ENCODE assay signal across 10 cellular contexts in genomic region chr19:17090501-17091074, GRCh38. TPM values are rescaled to one million over a fixed set of nuclear protein-coding genes. Genes with fewer than 3 reads are reported as not detected.
DNase-seq lines count a peak whose midpoint lies in the region; ATAC-seq and TF ChIP-seq lines count a peak whose summit lies in the region.
"Had no signal": no experiment of that assay in that cellular context is flagged by ENCODE, and none has a peak within 500 bp of the region (broad histone marks: within the 10 kb centered on the region; RNA-seq: fewer than 3 reads in every experiment).

No MANE protein-coding gene starts in this region.

- TF ChIP-seq EP300 in transverse colon (IDR thresholded peaks at IDR 0.05; ENCODE audit: low read depth), result no peak

- H3K4me1 ChIP-seq in lung (ENCODE audit: control insufficient read depth in 2 of 2, insufficient read depth in 2 of 2, low read length in 2 of 2) (peaks cover 3 to 14% of the 10 kb centered on the region in 2 donors), transverse colon (peaks cover 19 to 48% (median 31%) of the 10 kb centered on the region in 4 donors)

- H3K36me3 ChIP-seq in lung (ENCODE audit: control insufficient read depth in 2 of 2, insufficient read depth in 2 of 2, low read length in 2 of 2) (peaks cover 0 to 4% of the 10 kb centered on the region in 2 donors), transverse colon (no peaks in the 10 kb centered on the region)

- peak; percentile 42 for DNase-seq in activated T-cell treated with anti-CD3 and anti-CD28 coated beads for 4 hours
- DNase-seq in activated T-cell treated with anti-CD3 and anti-CD28 coated beads, Interleukin-2, amount 50 U/mL, for 1 hour, result no peak
- peak; percentile 24 for DNase-seq in activated gamma-delta T cell treated with anti-CD3 and anti-CD28 coated beads, Interleukin-2, amount 50 U/mL, for 16 hours (ENCODE audit: low read depth)
- no peak for DNase-seq in lung (ENCODE audit: low spot score)
- no peak for DNase-seq in transverse colon
- no peak for DNase-seq in NCI-H510A treated with DMSO at 0.1 percent for 48 hours (lab: John Stamatoyannopoulos, UW)
- DNase-seq in Calu3, result no peak
- DNase-seq: NCI-H1930 had no signal

- H3K9me3 ChIP-seq in lung (ENCODE audit: control insufficient read depth in 2 of 2, insufficient read depth in 1 of 2, low read length in 1 of 2) (no peaks in the 10 kb centered on the region), transverse colon (no peaks in the 10 kb centered on the region)

- H3K27ac ChIP-seq in lung (ENCODE audit: low read depth in 1 of 2, low read length in 1 of 2) (peak overlapping the region in 1 of 2 donors; percentile 65), transverse colon (peak overlapping the region; percentile 77 to 87 (median 83))

- BruUV-seq in Calu3 (replicated peaks; lab: Mats Ljungman, UMichigan), result no TSS peak

- H3K27ac Mint-ChIP-seq in Calu3 (ENCODE audit: unreplicated experiment), result no peak overlapping the region
- H3K27ac Mint-ChIP-seq: mesothelial cell of epicardium had no signal

- H3K4me1 Mint-ChIP-seq in Calu3 (ENCODE audit: low read depth, unreplicated experiment), result no peaks in the 10 kb centered on the region

- H3K4me3 ChIP-seq in lung, result no peak overlapping the region
- H3K4me3 ChIP-seq in transverse colon, result no peak overlapping the region

- ATAC-seq in lung (ENCODE audit: insufficient read depth, low FRiP score), result peak; percentile 31
- no peak for ATAC-seq in GM18873 (IDR thresholded peaks at IDR 0.05; ENCODE audit: low FRiP score, unreplicated experiment)

- WGBS in lung, 2 donors, result 52 to 67% methylated on average over 13 of the region's 13 CpGs
- WGBS in transverse colon (ENCODE audit: low coverage in 1 of 2), 2 donors, result 78 to 88% methylated on average over 2 to 13 of the region's 13 CpGs

- in situ Hi-C loops in transverse colon (cut with MboI; ENCODE audit: low pct_ligation_motif_present in 1 of 4, low pct_unique_long_range_greater_than_20kb in 1 of 4, low sequenced_read_pairs in 3 of 4), result no loop called here

- H3K27me3 Mint-ChIP-seq in Calu3 (ENCODE audit: unreplicated experiment), result no peaks in the 10 kb centered on the region

- TF ChIP-seq POLR2A in transverse colon (IDR thresholded peaks at IDR 0.05), result no peak

- H3K9me3 Mint-ChIP-seq in Calu3 (ENCODE audit: low read depth, unreplicated experiment), result no peaks in the 10 kb centered on the region

- TF ChIP-seq CTCF in lung (IDR thresholded peaks at IDR 0.05; ENCODE audit: control extremely low read depth, extremely low read depth) (no peak), transverse colon (IDR thresholded peaks at IDR 0.05) (no peak), Calu3 (IDR thresholded peaks at IDR 0.05; ENCODE audit: unreplicated experiment) (no peak)

- intact Hi-C loops in transverse colon (cut with DNase I; ENCODE audit: low total_unique reads), result no loop called here
- intact Hi-C loops in Calu3 (cut with micrococcal nuclease; ENCODE audit: unreplicated experiment), result no loop called here

- H3K36me3 Mint-ChIP-seq in Calu3 (ENCODE audit: insufficient read depth, unreplicated experiment), result peaks cover 7% of the 10 kb centered on the region

- CTCF ChIA-PET in Calu3 (lab: Charles Lee), result no interaction called here

- H3K4me3 Mint-ChIP-seq in Calu3 (ENCODE audit: low read depth, unreplicated experiment), result no peak overlapping the region
- H3K4me3 Mint-ChIP-seq: mesothelial cell of epicardium had no signal

- H3K27me3 ChIP-seq in lung (ENCODE audit: control insufficient read depth, insufficient read depth), result no peaks in the 10 kb centered on the region
- H3K27me3 ChIP-seq in transverse colon, result no peaks in the 10 kb centered on the region

RNA-seq across cellular contexts. Expression of gene MYO9B, which starts 15.0 kb away (rescaled TPM):
- total RNA-seq in lung (100 to 1,000 TPM in 1 of 2 donors, 10 to 100 TPM in 1; 44.3 to 121 TPM), transverse colon (100 to 1,000 TPM; 102 to 246 (median 151) TPM), Calu3 (2022) (38.4 and 40.4 TPM in 2 replicates)
- 10 to 100 TPM; 95.2 to 99.2 TPM for polyA plus RNA-seq in lung

RNA-seq across cellular contexts. Expression of gene HAUS8, which starts 15.3 kb away (rescaled TPM):
- total RNA-seq in lung (1 to 10 TPM; 8.4 to 8.5 TPM), transverse colon (10 to 100 TPM in 2 of 4 donors, 1 to 10 TPM in 2; 4.4 to 13.8 (median 10.3) TPM), Calu3 (2022) (15.7 and 20.5 TPM in 2 replicates)
- polyA plus RNA-seq in lung, result 10 to 100 TPM in 1 of 2 donors, 1 to 10 TPM in 1; 6.1 to 13.8 TPM

Comparison
In these comparisons a context has a peak if more than half of its experiments do, and no peak if none do; other contexts are left out.
1. DNase-seq: peak in activated T-cell treated with anti-CD3 and anti-CD28 coated beads for 4 hours (single experiment) and activated gamma-delta T cell treated with anti-CD3 and anti-CD28 coated beads, Interleukin-2, amount 50 U/mL, for 16 hours (single experiment); none in activated T-cell treated with anti-CD3 and anti-CD28 coated beads, Interleukin-2, amount 50 U/mL, for 1 hour (single experiment), lung (single experiment), transverse colon (single experiment), NCI-H510A treated with DMSO at 0.1 percent for 48 hours (single experiment) and Calu3 (single experiment).